3 cellular contexts compared by ENCODE assay signal in genomic region chr1:150899795-150900194, GRCh38.
TF ChIP-seq lines count a peak whose summit lies in the region.

No MANE protein-coding gene starts in this region.

TF ChIP-seq in A549, 52 proteins besides CTCF, POLR2A, EP300 and RAD21:
- TF ChIP-seq MAFK (IDR thresholded peaks at IDR 0.05; ENCODE audit: partially characterized antibody), result peak; percentile 8
TF ChIP-seq in A549: peak in this region for 1; not testable (repeated sequence) for 51.

TF ChIP-seq in WTC11, 78 proteins besides CTCF, POLR2A, EP300 and RAD21:
- TF ChIP-seq NFYB (CRISPR knock-in tag; conservative IDR thresholded peaks at IDR 0.05; ENCODE audit: low read depth), result peak; percentile 51

TF ChIP-seq in H1, 55 proteins besides CTCF, POLR2A, EP300 and RAD21:
- TF ChIP-seq SRF (IDR thresholded peaks at IDR 0.05; ENCODE audit: low read depth, low read length), result 0 out of 2 replicates have a peak, but pooled peaks have one; percentile 34
